ENCODE assay signal across 9 cellular contexts in genomic region chr11:73326929-73327811, GRCh38. TPM values are rescaled to one million over a fixed set of nuclear protein-coding genes. Genes with fewer than 3 reads are reported as not detected.
DNase-seq lines count a peak whose midpoint lies in the region; ATAC-seq and TF ChIP-seq lines count a peak whose summit lies in the region.
"Had no signal": no experiment of that assay in that cellular context is flagged by ENCODE, and none has a peak within 500 bp of the region (broad histone marks: within the 10 kb centered on the region; RNA-seq: fewer than 3 reads in every experiment).

No MANE protein-coding gene starts in this region.

- dilution Hi-C loops in mammary epithelial cell (cut with HindIII; ENCODE audit: low sequenced_read_pairs), result no loop called here

- H3K4me2 ChIP-seq in HCT116 (ENCODE audit: low read length), result peak overlapping the region; percentile 53
- no peak overlapping the region for H3K4me2 ChIP-seq in mammary epithelial cell (ENCODE audit: insufficient read depth, low read depth, low read length)

- POLR2A ChIA-PET in HCT116 (lab: Charles Lee), result interaction anchor here (0.9 to 1.8 kb wide), 2 partner anchors 8 to 18 kb away, joined by 3 to 4 read pairs; no protein-coding TSS in a partner anchor

- H3K36me3 ChIP-seq in HCT116 (ENCODE audit: control insufficient read depth in 1 of 2, insufficient read depth in 2 of 2, low read length in 2 of 2) (no peaks in the 10 kb centered on the region), mammary epithelial cell (ENCODE audit: insufficient read depth, low read length) (peaks cover 3% of the 10 kb centered on the region)

- H3K4me3 ChIP-seq in AG10803 (ENCODE audit: low read length) (no peak overlapping the region), HCT116 (replicated peaks in 1 of 2; ENCODE audit: low read depth in 1 of 2, low read length in 2 of 2) (no peak overlapping the region), mammary epithelial cell (replicated peaks in 1 of 3; ENCODE audit: insufficient read depth in 1 of 3, low read depth in 2 of 3, low read length in 3 of 3) (no peak overlapping the region)

- H3K9ac ChIP-seq in HCT116 (ENCODE audit: low read length), result peak overlapping the region; percentile 17
- no peak overlapping the region for H3K9ac ChIP-seq in mammary epithelial cell (ENCODE audit: insufficient read depth, low read length)

- ATAC-seq in HCT116, result no peak; the same call in 1 of the 2 replicates
- peak; percentile 34 to 49 (median 43) for ATAC-seq in natural killer cell

- in situ Hi-C loops in mammary epithelial cell (cut with MboI; ENCODE audit: low sequenced_read_pairs in 2 of 2), result no loop called here

- no peaks in the 10 kb centered on the region for H3K9me2 ChIP-seq in HCT116 (ENCODE audit: insufficient read depth)

- H3K79me2 ChIP-seq in HCT116 (ENCODE audit: insufficient read depth, low read length) (0 out of 2 replicates have a peak, but pooled peaks cover 3% of the 10 kb centered on the region), mammary epithelial cell (ENCODE audit: insufficient read depth, low read length) (peaks cover 57% of the 10 kb centered on the region)

- no peak overlapping the region for H2AFZ ChIP-seq in HCT116 (ENCODE audit: low read depth, low read length, poor library complexity, severe bottlenecking)
- no peak overlapping the region for H2AFZ ChIP-seq in mammary epithelial cell (ENCODE audit: low read depth, low read length)

- H4K20me1 ChIP-seq in HCT116 (ENCODE audit: insufficient read depth) (no peaks in the 10 kb centered on the region), mammary epithelial cell (ENCODE audit: insufficient read depth, low read length) (no peaks in the 10 kb centered on the region)

- no peaks in the 10 kb centered on the region for H3K9me3 ChIP-seq in HCT116 (ENCODE audit: control insufficient read depth in 1 of 2, insufficient read depth in 1 of 2, low read depth in 1 of 2, low read length in 2 of 2)
- H3K9me3 ChIP-seq in mammary epithelial cell (replicated peaks; ENCODE audit: insufficient read depth, low read length), result no peaks in the 10 kb centered on the region

- no peak overlapping the region for H3K27ac Mint-ChIP-seq in natural killer cell

- intact Hi-C loops in HCT116 (cut with micrococcal nuclease) (no loop called here), mammary epithelial cell (cut with micrococcal nuclease) (no loop called here), natural killer cell (cut with micrococcal nuclease) (no loop called here)

- WGBS in mammary epithelial cell (ENCODE audit: low coverage, missing lambda C conversion rate), result 37% methylated on average over 10 of the region's 10 CpGs

- no peak overlapping the region for H3K4me3 Mint-ChIP-seq in natural killer cell

- H3K27me3 ChIP-seq in HCT116 (ENCODE audit: insufficient read depth, low read length) (no peaks in the 10 kb centered on the region), mammary epithelial cell (ENCODE audit: insufficient read depth, low read length) (no peaks in the 10 kb centered on the region)

- no peak overlapping the region for H3K27ac ChIP-seq in HCT116 (ENCODE audit: low read depth, low read length)
- H3K27ac ChIP-seq in mammary epithelial cell (ENCODE audit: insufficient read depth, low read depth, low read length), result no peak overlapping the region

- no peak for TF ChIP-seq RAD21 in HCT116 (IDR thresholded peaks at IDR 0.05; ENCODE audit: low read depth)

- no peaks in the 10 kb centered on the region for H3K36me3 Mint-ChIP-seq in natural killer cell

- CTCF ChIA-PET in HCT116 (lab: Charles Lee) (interaction anchor here (1.0 to 6.3 kb wide), 4 partner anchors 8 to 66 kb away, joined by 3 to 28 read pairs (median 11); no protein-coding TSS in a partner anchor), mammary epithelial cell (lab: Charles Lee; ENCODE audit: low non-redundant PET) (no interaction called here)

- DNase-seq in AG10803 (ENCODE audit: low read depth) (peak; percentile 64), HCT116 (ENCODE audit: low read depth, low spot score) (no peak), mammary epithelial cell (peak; percentile 71), natural killer cell (no peak), GM03348 (ENCODE audit: low spot score) (no peak), NCI-H146 treated with DMSO at 0.1 percent for 48 hours (lab: John Stamatoyannopoulos, UW; ENCODE audit: unreplicated experiment) (no peak), NCI-H2107 treated with DMSO at 0.1 percent for 48 hours (lab: John Stamatoyannopoulos, UW; ENCODE audit: unreplicated experiment) (no peak), NCI-H1436 (lab: John Stamatoyannopoulos, UW) (no peak)

- H3K9me3 Mint-ChIP-seq in natural killer cell, result no peaks in the 10 kb centered on the region

- peaks cover 0 to 8% of the 10 kb centered on the region in 2 donors for H3K4me1 Mint-ChIP-seq in natural killer cell

- RAD21 ChIA-PET in HCT116 (lab: Charles Lee; ENCODE audit: low non-redundant PET in 1 of 2, low total read pairs in 2 of 2, uncharacterized antibody in 2 of 2, unreplicated experiment in 2 of 2), result no interaction called here

- no peaks in the 10 kb centered on the region for H3K27me3 Mint-ChIP-seq in natural killer cell (ENCODE audit: low read depth in 2 of 2)

- peaks cover 43 to 61% of the 10 kb centered on the region in 2 experiments for H3K4me1 ChIP-seq in HCT116 (ENCODE audit: control insufficient read depth in 1 of 2, insufficient read depth in 2 of 2, low read length in 2 of 2)
- H3K4me1 ChIP-seq in mammary epithelial cell (ENCODE audit: insufficient read depth, low read length), result peaks cover 27% of the 10 kb centered on the region

- no peak for TF ChIP-seq CTCF in AG10803 (conservative IDR thresholded peaks at IDR 0.05; ENCODE audit: low read length)
- no peak for TF ChIP-seq CTCF in HCT116 (IDR thresholded peaks at IDR 0.05 in 2 of 3, conservative IDR thresholded peaks at IDR 0.05 in 1 of 3; ENCODE audit: borderline replicate concordance in 1 of 3, insufficient read depth in 1 of 3, low read depth in 2 of 3, low read length in 2 of 3)
- TF ChIP-seq CTCF in mammary epithelial cell (conservative IDR thresholded peaks at IDR 0.05 in 1 of 2, IDR thresholded peaks at IDR 0.05 in 1 of 2; ENCODE audit: extremely low read depth in 1 of 2, insufficient read depth in 1 of 2, low read depth in 1 of 2, low read length in 2 of 2), result no peak
- no peak for TF ChIP-seq CTCF in natural killer cell (IDR thresholded peaks at IDR 0.05)

- no peak for TF ChIP-seq POLR2A in HCT116 (IDR thresholded peaks at IDR 0.05; ENCODE audit: borderline replicate concordance, extremely low read depth, insufficient read depth, insufficient read length)

- BruUV-seq in HCT116 (replicated peaks; lab: Mats Ljungman, UMichigan) (no TSS peak), mammary epithelial cell (replicated peaks; lab: Mats Ljungman, UMichigan) (no TSS peak)

TF ChIP-seq in HCT116, 20 proteins besides CTCF, POLR2A, EP300 and RAD21 (continues in another document):
- TF ChIP-seq SP1 (IDR thresholded peaks at IDR 0.05; ENCODE audit: low read depth), result no peak
- no peak for TF ChIP-seq ZNF274 (IDR thresholded peaks at IDR 0.05; ENCODE audit: low read depth, low read length)
- TF ChIP-seq, protein P1, sequence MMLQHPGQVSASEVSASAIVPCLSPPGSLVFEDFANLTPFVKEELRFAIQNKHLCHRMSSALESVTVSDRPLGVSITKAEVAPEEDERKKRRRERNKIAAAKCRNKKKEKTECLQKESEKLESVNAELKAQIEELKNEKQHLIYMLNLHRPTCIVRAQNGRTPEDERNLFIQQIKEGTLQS (IDR thresholded peaks at IDR 0.05), result no peak
- TF ChIP-seq ELF1 (IDR thresholded peaks at IDR 0.05; ENCODE audit: borderline replicate concordance, low read depth), result no peak
- TF ChIP-seq CBX3 (IDR thresholded peaks at IDR 0.05; ENCODE audit: low read depth), result no peak
- TF ChIP-seq, protein P2, sequence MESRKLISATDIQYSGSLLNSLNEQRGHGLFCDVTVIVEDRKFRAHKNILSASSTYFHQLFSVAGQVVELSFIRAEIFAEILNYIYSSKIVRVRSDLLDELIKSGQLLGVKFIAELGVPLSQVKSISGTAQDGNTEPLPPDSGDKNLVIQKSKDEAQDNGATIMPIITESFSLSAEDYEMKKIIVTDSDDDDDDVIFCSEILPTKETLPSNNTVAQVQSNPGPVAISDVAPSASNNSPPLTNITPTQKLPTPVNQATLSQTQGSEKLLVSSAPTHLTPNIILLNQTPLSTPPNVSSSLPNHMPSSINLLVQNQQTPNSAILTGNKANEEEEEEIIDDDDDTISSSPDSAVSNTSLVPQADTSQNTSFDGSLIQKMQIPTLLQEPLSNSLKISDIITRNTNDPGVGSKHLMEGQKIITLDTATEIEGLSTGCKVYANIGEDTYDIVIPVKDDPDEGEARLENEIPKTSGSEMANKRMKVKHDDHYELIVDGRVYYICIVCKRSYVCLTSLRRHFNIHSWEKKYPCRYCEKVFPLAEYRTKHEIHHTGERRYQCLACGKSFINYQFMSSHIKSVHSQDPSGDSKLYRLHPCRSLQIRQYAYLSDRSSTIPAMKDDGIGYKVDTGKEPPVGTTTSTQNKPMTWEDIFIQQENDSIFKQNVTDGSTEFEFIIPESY (IDR thresholded peaks at IDR 0.05; ENCODE audit: extremely low read depth, insufficient replicate concordance, low read length), result no peak
- TF ChIP-seq SIN3A (IDR thresholded peaks at IDR 0.05; ENCODE audit: low read depth), result no peak
- no peak for TF ChIP-seq EGR1 (IDR thresholded peaks at IDR 0.05; ENCODE audit: low read depth)
- TF ChIP-seq CEBPB (IDR thresholded peaks at IDR 0.05; ENCODE audit: low read depth), result no peak
- TF ChIP-seq POLR2AphosphoS5 (IDR thresholded peaks at IDR 0.05; ENCODE audit: low read depth, low read length), result no peak
- TF ChIP-seq ZFX (IDR thresholded peaks at IDR 0.05), result no peak
- no peak for TF ChIP-seq MAX (IDR thresholded peaks at IDR 0.05)
- TF ChIP-seq EZH2phosphoT487 (IDR thresholded peaks at IDR 0.05; ENCODE audit: borderline replicate concordance), result no peak
- no peak for TF ChIP-seq JUND (IDR thresholded peaks at IDR 0.05)
- TF ChIP-seq TCF7L2 (IDR thresholded peaks at IDR 0.05; ENCODE audit: borderline replicate concordance, extremely low read depth, insufficient read depth, insufficient read length), result no peak

RNA-seq across cellular contexts. Expression of gene ARHGEF17, which starts 19.1 kb away (rescaled TPM):
- total RNA-seq in HCT116 (2021; ENCODE audit: unreplicated experiment) (18.2 TPM), mammary epithelial cell (10 to 100 TPM; 19.5 to 25.4 TPM), natural killer cell (under 1 TPM; 0.02 to 0.88 (median 0.50) TPM)
- polyA plus RNA-seq in HCT116 (2012), result 17.6 and 21.1 TPM in 2 replicates
- 12.1 TPM for polyA plus RNA-seq in mammary epithelial cell
- polyA minus RNA-seq in mammary epithelial cell, result 17.2 TPM

RNA-seq across cellular contexts. Expression of gene RELT, which starts 49.0 kb away (rescaled TPM):
- total RNA-seq in HCT116 (2021; ENCODE audit: unreplicated experiment) (13.8 TPM), mammary epithelial cell (10 to 100 TPM in 1 of 2 donors, 1 to 10 TPM in 1; 4.5 to 10.2 TPM), natural killer cell (100 to 1,000 TPM; 132 to 264 (median 151) TPM)
- 10.3 and 13.3 TPM in 2 replicates for polyA plus RNA-seq in HCT116 (2012)
- polyA plus RNA-seq in mammary epithelial cell, result 5.1 TPM
- polyA minus RNA-seq in mammary epithelial cell, result 8.6 TPM

RNA-seq across cellular contexts. Expression of gene P2RY6, which starts 55.0 kb away (rescaled TPM):
- total RNA-seq in HCT116 (2021; ENCODE audit: unreplicated experiment) (0.15 TPM), mammary epithelial cell (under 1 TPM; under 0.01 to 0.28 TPM), natural killer cell (under 1 TPM in 2 of 3 donors, not detected in 1; 0.24 to 0.40 TPM)
- 0.20 and 0.51 TPM in 2 replicates for polyA plus RNA-seq in HCT116 (2012)
- 0.46 TPM for polyA plus RNA-seq in mammary epithelial cell
- not detected for polyA minus RNA-seq in mammary epithelial cell
- total RNA-seq: endothelial cell of umbilical vein had no signal

Comparison
In these comparisons a context has a peak if more than half of its experiments do, and no peak if none do; other contexts are left out.
1. DNase-seq: peak in AG10803 (single experiment) and mammary epithelial cell (single experiment); none in HCT116 (single experiment), natural killer cell (single experiment), GM03348 (single experiment), NCI-H146 treated with DMSO at 0.1 percent for 48 hours (single experiment), NCI-H2107 treated with DMSO at 0.1 percent for 48 hours (single experiment) and NCI-H1436 (single experiment).
2. RNA of gene ARHGEF17, which starts 19.1 kb away (total RNA-seq): 19.5 to 25.4 TPM in mammary epithelial cell and 18.2 TPM in HCT116 (single experiment); 0.02 to 0.88 TPM in natural killer cell; every median in the first group is over 10 times any median in the second.